14 cellular contexts compared by ENCODE assay signal in the genomic region with DNA sequence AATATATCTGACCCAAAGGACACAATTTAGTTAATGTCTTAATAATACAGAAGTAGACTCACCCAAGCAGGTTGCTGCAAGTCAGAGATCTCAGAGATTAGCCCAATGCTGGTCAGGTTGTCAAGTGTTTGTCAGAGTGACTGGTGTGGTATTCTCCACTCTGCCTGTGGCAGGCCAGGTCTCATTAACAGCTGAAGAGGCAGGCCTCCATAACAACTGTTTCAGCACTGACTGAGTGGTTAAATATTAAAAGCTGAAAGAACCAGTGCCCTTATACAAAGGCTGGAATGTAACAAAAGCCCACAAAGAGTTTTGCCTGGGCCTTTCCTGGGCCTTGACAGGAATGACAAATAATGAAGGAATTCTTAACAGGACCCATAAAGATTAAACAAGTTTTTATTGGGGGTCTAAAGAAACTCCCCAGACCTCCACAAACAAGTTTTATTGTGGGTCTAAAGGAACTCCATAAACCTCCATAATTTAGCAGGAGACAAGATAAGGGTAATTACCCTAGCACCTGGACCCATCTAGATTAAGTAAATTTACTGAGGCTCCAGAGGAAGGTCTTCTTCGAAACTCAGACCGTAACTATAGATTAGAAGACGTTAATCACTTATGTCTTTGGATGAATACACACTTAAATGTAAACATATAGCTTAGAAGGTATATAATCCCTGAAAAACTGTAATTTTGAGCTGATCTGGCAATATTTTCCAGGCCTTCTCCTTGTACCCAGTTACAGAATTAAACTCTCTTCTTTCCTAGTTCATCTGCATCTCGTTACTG. TPM values are rescaled to one million over a fixed set of nuclear protein-coding genes. Genes with fewer than 3 reads are reported as not detected.
A peak's percentile ranks its signal among the peaks of the same experiment; 100 is the strongest.
DNase-seq lines count a peak whose midpoint lies in the region; ATAC-seq and TF ChIP-seq lines count a peak whose summit lies in the region.
"Had no signal": no experiment of that assay in that cellular context is flagged by ENCODE, and none has a peak within 500 bp of the region (broad histone marks: within the 10 kb centered on the region; RNA-seq: fewer than 3 reads in every experiment).

No MANE protein-coding gene starts in this region.

- TF ChIP-seq POLR2A in prostate gland (IDR thresholded peaks at IDR 0.05), result no peak

- intact Hi-C loops in PC-3 (cut with micrococcal nuclease), result no loop called here
- intact Hi-C loops in prostate gland (cut with DNase I), result no loop called here

- peaks cover 24% of the 10 kb centered on the region for H3K4me1 ChIP-seq in PC-3 (ENCODE audit: insufficient read depth, low read length)
- H3K4me1 ChIP-seq in hepatocyte (ENCODE audit: insufficient read depth), result peaks cover 36% of the 10 kb centered on the region
- no peaks in the 10 kb centered on the region for H3K4me1 ChIP-seq in prostate gland (replicated peaks)

- 14% methylated on average over 4 of the region's 4 CpGs for WGBS in hepatocyte (ENCODE audit: low lambda C conversion rate, missing lambda C conversion rate)
- 37% methylated on average over 4 of the region's 4 CpGs for WGBS in prostate gland

- POLR2A ChIA-PET in PC-3 (lab: Charles Lee; ENCODE audit: unreplicated experiment), result no interaction called here

- TF ChIP-seq CTCF in PC-3 (conservative IDR thresholded peaks at IDR 0.05; ENCODE audit: low read depth, low read length) (no peak), hepatocyte (IDR thresholded peaks at IDR 0.05; ENCODE audit: poor library complexity) (no peak), prostate gland (IDR thresholded peaks at IDR 0.05) (no peak)

- H3K27me3 ChIP-seq in PC-3 (ENCODE audit: low read length) (no peaks in the 10 kb centered on the region), hepatocyte (no peaks in the 10 kb centered on the region), prostate gland (replicated peaks; ENCODE audit: insufficient read depth) (no peaks in the 10 kb centered on the region)

- no peaks in the 10 kb centered on the region for H3F3A ChIP-seq in PC-3 (ENCODE audit: low read length, unreplicated experiment)

- no peaks in the 10 kb centered on the region for H3K9me3 ChIP-seq in PC-3 (ENCODE audit: low read length)
- no peaks in the 10 kb centered on the region for H3K9me3 ChIP-seq in hepatocyte (ENCODE audit: low read depth)
- H3K9me3 ChIP-seq in prostate gland, result no peaks in the 10 kb centered on the region

- ATAC-seq in PC-3, result peak; percentile 70
- ATAC-seq in GM19023 (IDR thresholded peaks at IDR 0.05; ENCODE audit: unreplicated experiment), result no peak
- ATAC-seq: left ventricle myocardium superior had no signal

- H4K20me1 ChIP-seq in PC-3 (ENCODE audit: low read length), result no peaks in the 10 kb centered on the region
- H4K20me1 ChIP-seq in hepatocyte (ENCODE audit: insufficient read depth, poor library complexity, severe bottlenecking), result no peaks in the 10 kb centered on the region

- H3K4me2 ChIP-seq in PC-3 (ENCODE audit: low read length) (0 out of 2 replicates have a peak overlapping the region, but pooled peaks have one; percentile 1), hepatocyte (peak overlapping the region; percentile 69)

- H3K9me2 ChIP-seq in PC-3 (replicated peaks; ENCODE audit: low read length), result no peaks in the 10 kb centered on the region
- H3K9me2 ChIP-seq in hepatocyte (replicated peaks; ENCODE audit: insufficient read depth), result no peaks in the 10 kb centered on the region

- H3K36me3 ChIP-seq in PC-3 (ENCODE audit: low read depth, low read length), result no peaks in the 10 kb centered on the region
- no peaks in the 10 kb centered on the region for H3K36me3 ChIP-seq in hepatocyte (replicated peaks; ENCODE audit: insufficient read depth, low read depth)
- H3K36me3 ChIP-seq in prostate gland, result no peaks in the 10 kb centered on the region

- no peak overlapping the region for H3K4me3 ChIP-seq in PC-3 (ENCODE audit: low read length)
- H3K4me3 ChIP-seq in hepatocyte, result no peak overlapping the region
- H3K4me3 ChIP-seq in prostate gland, result no peak overlapping the region

- DNase-seq in ELR (ENCODE audit: low read depth), result peak; percentile 8
- peak; percentile 54 for DNase-seq in PC-3
- DNase-seq in hepatocyte (ENCODE audit: low spot score), result peak; percentile 54
- DNase-seq in prostate gland (ENCODE audit: low spot score), result peak; percentile 25
- DNase-seq in NCI-H2029 treated with DMSO at 0.1 percent for 48 hours (lab: John Stamatoyannopoulos, UW), result no peak
- DNase-seq in middle frontal gyrus (ENCODE audit: extremely low spot score, low spot score), result no peak
- DNase-seq in activated naive CD4-positive, alpha-beta T cell treated with Interleukin-2 at 50 U/mL for 16 hours, result no peak
- DNase-seq: activated naive CD8-positive, alpha-beta T cell treated with anti-CD3 and anti-CD28 coated beads, Interleukin-2, amount 10 ng/mL, durations not matched to agents 7 days and 5 days; HCEC 1CT; left ventricle myocardium superior; T1000 had no signal

- CTCF ChIA-PET in PC-3 (lab: Charles Lee), result interaction anchor here (0.5 kb wide), 1 partner anchor 282 kb away, joined by 11 read pairs; no protein-coding TSS in a partner anchor

- no peak overlapping the region for H2AFZ ChIP-seq in PC-3 (ENCODE audit: low read length)
- H2AFZ ChIP-seq in hepatocyte, result no peak overlapping the region

- H3K79me2 ChIP-seq in PC-3 (ENCODE audit: low read length) (no peaks in the 10 kb centered on the region), hepatocyte (peaks cover 28% of the 10 kb centered on the region)

- no TSS peak for BruUV-seq in PC-3 (replicated peaks; lab: Mats Ljungman, UMichigan)

- no peak overlapping the region for H3K27ac ChIP-seq in PC-3 (ENCODE audit: low read length)
- peak overlapping the region; percentile 91 for H3K27ac ChIP-seq in hepatocyte
- peak overlapping the region in 1 of 2 donors; percentile 6 for H3K27ac ChIP-seq in prostate gland

- no peak overlapping the region for H3K9ac ChIP-seq in PC-3 (ENCODE audit: low read length)

RNA-seq across cellular contexts. Expression of a gene that starts 26.9 kb away (rescaled TPM):
- total RNA-seq in PC-3 (2014; rRNA removed) (not detected in 2 replicates), hepatocyte (21.5 and 25.1 TPM in 2 replicates), prostate gland (1 to 10 TPM in 1 of 2 donors, not detected in 1; 1.8 TPM)
- 11.4 and 15.3 TPM in 2 replicates for polyA plus RNA-seq in hepatocyte
- total RNA-seq: activated naive CD8-positive, alpha-beta T cell treated with anti-CD3 and anti-CD28 coated beads, Interleukin-2, amount 10 ng/mL, durations not matched to agents 7 days and 5 days; dermis blood vessel endothelial cell; RPMI7951 had no signal

Comparison
In these comparisons a context has a peak if more than half of its experiments do, and no peak if none do; other contexts are left out.
1. DNase-seq: peak in ELR (single experiment), PC-3 (single experiment), hepatocyte (single experiment) and prostate gland (single experiment); none in NCI-H2029 treated with DMSO at 0.1 percent for 48 hours (single experiment), middle frontal gyrus (single experiment) and activated naive CD4-positive, alpha-beta T cell treated with Interleukin-2 at 50 U/mL for 16 hours (single experiment).